1 cellular context compared by ENCODE assay signal in the genomic region with DNA sequence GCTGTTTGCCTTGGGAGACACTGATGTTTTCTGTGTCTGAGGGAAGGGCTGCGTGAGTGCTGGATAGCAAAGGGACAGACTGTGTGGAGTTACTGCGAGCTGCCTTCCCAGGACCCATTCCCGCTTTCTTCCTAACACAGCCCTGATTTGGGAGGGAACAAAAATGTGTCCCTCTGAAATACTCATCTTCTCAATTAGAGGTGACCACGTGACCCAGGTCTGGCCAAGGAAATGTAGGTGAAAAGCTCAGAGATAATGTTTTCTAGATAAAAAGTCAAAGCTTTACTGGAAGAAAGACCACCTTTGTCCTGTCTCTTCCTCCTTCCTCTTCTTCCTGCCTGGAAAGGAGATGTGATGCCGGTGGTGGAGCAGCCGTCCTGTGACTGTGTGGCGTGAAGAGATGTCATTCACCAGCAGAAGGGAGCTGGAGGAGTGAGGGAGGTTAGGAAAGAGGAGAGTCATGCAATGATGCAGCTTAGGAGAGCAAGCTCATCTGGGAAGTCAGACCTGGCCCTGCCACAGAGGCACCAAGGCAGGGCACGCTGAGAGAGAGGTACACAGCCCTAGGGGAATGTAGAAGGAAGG.
TF ChIP-seq lines count a peak whose summit lies in the region.

No MANE protein-coding gene starts in this region.

TF ChIP-seq in K562, 482 proteins besides CTCF, POLR2A, EP300 and RAD21 (continued from another document):
- TF ChIP-seq, protein P1, sequence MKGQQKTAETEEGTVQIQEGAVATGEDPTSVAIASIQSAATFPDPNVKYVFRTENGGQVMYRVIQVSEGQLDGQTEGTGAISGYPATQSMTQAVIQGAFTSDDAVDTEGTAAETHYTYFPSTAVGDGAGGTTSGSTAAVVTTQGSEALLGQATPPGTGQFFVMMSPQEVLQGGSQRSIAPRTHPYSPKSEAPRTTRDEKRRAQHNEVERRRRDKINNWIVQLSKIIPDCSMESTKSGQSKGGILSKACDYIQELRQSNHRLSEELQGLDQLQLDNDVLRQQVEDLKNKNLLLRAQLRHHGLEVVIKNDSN (CRISPR knock-in tag; IDR thresholded peaks at IDR 0.05), result peak; percentile 24; the same call in 1 of the 2 replicates
- TF ChIP-seq, protein P2, sequence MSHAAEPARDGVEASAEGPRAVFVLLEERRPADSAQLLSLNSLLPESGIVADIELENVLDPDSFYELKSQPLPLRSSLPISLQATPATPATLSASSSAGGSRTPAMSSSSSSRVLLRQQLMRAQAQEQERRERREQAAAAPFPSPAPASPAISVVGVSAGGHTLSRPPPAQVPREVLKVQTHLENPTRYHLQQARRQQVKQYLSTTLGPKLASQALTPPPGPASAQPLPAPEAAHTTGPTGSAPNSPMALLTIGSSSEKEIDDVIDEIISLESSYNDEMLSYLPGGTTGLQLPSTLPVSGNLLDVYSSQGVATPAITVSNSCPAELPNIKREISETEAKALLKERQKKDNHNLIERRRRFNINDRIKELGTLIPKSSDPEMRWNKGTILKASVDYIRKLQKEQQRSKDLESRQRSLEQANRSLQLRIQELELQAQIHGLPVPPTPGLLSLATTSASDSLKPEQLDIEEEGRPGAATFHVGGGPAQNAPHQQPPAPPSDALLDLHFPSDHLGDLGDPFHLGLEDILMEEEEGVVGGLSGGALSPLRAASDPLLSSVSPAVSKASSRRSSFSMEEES (CRISPR knock-in tag; IDR thresholded peaks at IDR 0.05), result peak; percentile 52; the same call in 1 of the 2 replicates
- TF ChIP-seq, protein P3, sequence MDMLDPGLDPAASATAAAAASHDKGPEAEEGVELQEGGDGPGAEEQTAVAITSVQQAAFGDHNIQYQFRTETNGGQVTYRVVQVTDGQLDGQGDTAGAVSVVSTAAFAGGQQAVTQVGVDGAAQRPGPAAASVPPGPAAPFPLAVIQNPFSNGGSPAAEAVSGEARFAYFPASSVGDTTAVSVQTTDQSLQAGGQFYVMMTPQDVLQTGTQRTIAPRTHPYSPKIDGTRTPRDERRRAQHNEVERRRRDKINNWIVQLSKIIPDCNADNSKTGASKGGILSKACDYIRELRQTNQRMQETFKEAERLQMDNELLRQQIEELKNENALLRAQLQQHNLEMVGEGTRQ (CRISPR knock-in tag; IDR thresholded peaks at IDR 0.05), result peak; percentile 62
- TF ChIP-seq BCOR (IDR thresholded peaks at IDR 0.05), result peak; percentile 19; the same call in 1 of the 2 replicates
- 0 out of 2 replicates have a peak, but pooled peaks have one; percentile 56 for TF ChIP-seq SMARCA5 (IDR thresholded peaks at IDR 0.05)
- no peak for TF ChIP-seq KLF10 (CRISPR knock-in tag; IDR thresholded peaks at IDR 0.05)
- TF ChIP-seq TOE1 (IDR thresholded peaks at IDR 0.05; ENCODE audit: borderline replicate concordance), result 0 out of 2 replicates have a peak, but pooled peaks have one; percentile 27
- no peak for TF ChIP-seq TOE1 (CRISPR knock-in tag; IDR thresholded peaks at IDR 0.05; ENCODE audit: borderline replicate concordance, low read depth)
- TF ChIP-seq NFYB (IDR thresholded peaks at IDR 0.05; ENCODE audit: extremely low read depth, insufficient read length), result no peak
TF ChIP-seq in K562: peak in this region for 9.
